18 cellular contexts compared by ENCODE assay signal in genomic region chr7:2908103-2908683, GRCh38.
"Had no signal": no experiment of that assay in that cellular context is flagged by ENCODE, and none has a peak within 500 bp of the region (broad histone marks: within the 10 kb centered on the region; RNA-seq: fewer than 3 reads in every experiment).

No MANE protein-coding gene starts in this region.

- H3K4me1 ChIP-seq: esophagus muscularis mucosa, gastrocnemius medialis, suprapubic skin, thyroid gland had no signal

- DNase-seq: effector memory CD8-positive, alpha-beta T cell; gastrocnemius medialis; left colon; left ventricle myocardium superior; mesendoderm; ovary; small intestine; stimulated activated CD4-positive, alpha-beta T cell treated with anti-CD3 and anti-CD28 coated beads, Interleukin-12 subunit alpha, Interleukin-12 subunit beta, amount 100 ng/mL, for 4 hours; stimulated activated naive CD8-positive, alpha-beta T cell treated with anti-CD3 and anti-CD28 coated beads, Interleukin-15, Interleukin-2, amounts not matched to agents 100 U/mL and 50 U/mL, for 24 hours; thyroid gland had no signal

- H3K27ac ChIP-seq: epithelial cell of prostate, esophagus muscularis mucosa, gastrocnemius medialis, ovary, suprapubic skin, thyroid gland had no signal

- H3K27me3 ChIP-seq: ovary, thyroid gland had no signal

- H3K36me3 Mint-ChIP-seq: type B pancreatic cell had no signal

- H3K4me3 ChIP-seq: esophagus muscularis mucosa, gastrocnemius medialis, lung, ovary, suprapubic skin, thyroid gland had no signal

- H3K27ac Mint-ChIP-seq: dendritic cell treated with granulocyte-macrophage colony-stimulating factor and Interleukin-4, amounts not matched to agents 40 ng/mL and 50 ng/mL, for 4 days; type B pancreatic cell had no signal

- H3K9me3 Mint-ChIP-seq: dendritic cell treated with granulocyte-macrophage colony-stimulating factor and Interleukin-4, amounts not matched to agents 40 ng/mL and 50 ng/mL, for 4 days; effector memory CD8-positive, alpha-beta T cell; type B pancreatic cell had no signal

- H3K27me3 Mint-ChIP-seq: dendritic cell treated with granulocyte-macrophage colony-stimulating factor and Interleukin-4, amounts not matched to agents 40 ng/mL and 50 ng/mL, for 4 days; effector memory CD8-positive, alpha-beta T cell; naive thymus-derived CD8-positive, alpha-beta T cell; type B pancreatic cell had no signal

- H3K4me3 Mint-ChIP-seq: dendritic cell treated with granulocyte-macrophage colony-stimulating factor and Interleukin-4, amounts not matched to agents 40 ng/mL and 50 ng/mL, for 4 days; effector memory CD8-positive, alpha-beta T cell; naive thymus-derived CD8-positive, alpha-beta T cell; type B pancreatic cell had no signal

- H3K36me3 ChIP-seq: esophagus muscularis mucosa, gastrocnemius medialis, ovary, suprapubic skin, thyroid gland had no signal

- ATAC-seq: effector memory CD8-positive, alpha-beta T cell; gastrocnemius medialis; left colon; left ventricle myocardium superior; naive thymus-derived CD8-positive, alpha-beta T cell; right cardiac atrium; stimulated activated naive CD8-positive, alpha-beta T cell treated with anti-CD3 and anti-CD28 coated beads, Interleukin-15, Interleukin-2, amounts not matched to agents 100 U/mL and 50 U/mL, for 24 hours had no signal

- H3K9me3 ChIP-seq: gastrocnemius medialis, ovary, suprapubic skin, thyroid gland had no signal
